Comparison of ENCODE assay signal across 3 cellular contexts in the genomic region with DNA sequence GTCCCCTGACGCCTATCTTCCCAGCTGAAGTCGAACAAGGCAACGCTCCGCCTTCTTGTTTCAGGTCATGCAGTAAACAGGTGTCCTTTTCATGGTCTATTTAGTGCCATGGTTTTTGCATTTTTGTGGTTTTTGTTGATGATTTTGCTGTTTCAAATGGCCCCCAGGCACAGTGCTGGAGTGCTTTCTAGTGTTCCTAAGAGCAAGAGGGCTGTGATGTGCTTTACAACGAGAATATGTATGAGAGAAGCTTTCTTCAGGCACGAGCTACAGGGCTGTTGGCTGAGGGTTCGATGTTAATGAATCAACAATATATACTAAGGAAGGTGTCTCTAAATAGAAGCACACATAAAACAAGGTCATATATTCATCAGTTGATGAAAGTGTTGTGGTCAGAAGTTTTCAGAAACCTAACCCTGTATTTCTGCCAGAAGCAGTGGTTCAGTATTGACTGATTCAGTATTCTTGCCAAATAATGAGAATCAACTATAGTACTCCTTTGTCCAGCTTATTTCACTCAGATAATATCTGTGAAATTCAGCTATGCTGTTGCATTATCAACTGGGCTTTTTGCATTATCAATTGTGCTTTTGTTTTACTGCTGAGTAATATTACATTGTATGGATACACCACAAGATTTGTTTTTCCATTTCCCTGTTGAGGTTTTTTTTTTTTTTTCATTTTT.
TF ChIP-seq lines count a peak whose summit lies in the region.

No MANE protein-coding gene starts in this region.

TF ChIP-seq in liver, 16 proteins besides CTCF, POLR2A, EP300 and RAD21 (continued from another document):
- no peak for TF ChIP-seq NR2F2 (IDR thresholded peaks at IDR 0.05)
- TF ChIP-seq FOXA2 (IDR thresholded peaks at IDR 0.05) = no peak

TF ChIP-seq in HepG2, 621 proteins besides CTCF, POLR2A, EP300 and RAD21:
- TF ChIP-seq, protein P1, sequence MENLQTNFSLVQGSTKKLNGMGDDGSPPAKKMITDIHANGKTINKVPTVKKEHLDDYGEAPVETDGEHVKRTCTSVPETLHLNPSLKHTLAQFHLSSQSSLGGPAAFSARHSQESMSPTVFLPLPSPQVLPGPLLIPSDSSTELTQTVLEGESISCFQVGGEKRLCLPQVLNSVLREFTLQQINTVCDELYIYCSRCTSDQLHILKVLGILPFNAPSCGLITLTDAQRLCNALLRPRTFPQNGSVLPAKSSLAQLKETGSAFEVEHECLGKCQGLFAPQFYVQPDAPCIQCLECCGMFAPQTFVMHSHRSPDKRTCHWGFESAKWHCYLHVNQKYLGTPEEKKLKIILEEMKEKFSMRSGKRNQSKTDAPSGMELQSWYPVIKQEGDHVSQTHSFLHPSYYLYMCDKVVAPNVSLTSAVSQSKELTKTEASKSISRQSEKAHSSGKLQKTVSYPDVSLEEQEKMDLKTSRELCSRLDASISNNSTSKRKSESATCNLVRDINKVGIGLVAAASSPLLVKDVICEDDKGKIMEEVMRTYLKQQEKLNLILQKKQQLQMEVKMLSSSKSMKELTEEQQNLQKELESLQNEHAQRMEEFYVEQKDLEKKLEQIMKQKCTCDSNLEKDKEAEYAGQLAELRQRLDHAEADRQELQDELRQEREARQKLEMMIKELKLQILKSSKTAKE (CRISPR knock-in tag; IDR thresholded peaks at IDR 0.05; ENCODE audit: borderline replicate concordance) = no peak
- TF ChIP-seq HMG20A (CRISPR knock-in tag; IDR thresholded peaks at IDR 0.05; ENCODE audit: borderline replicate concordance) (no peak), TGIF2 (CRISPR knock-in tag; IDR thresholded peaks at IDR 0.05) (no peak), XBP1 (CRISPR knock-in tag; IDR thresholded peaks at IDR 0.05) (no peak), ZSCAN9 (CRISPR knock-in tag; IDR thresholded peaks at IDR 0.05; ENCODE audit: borderline replicate concordance) (no peak), ZNF274 (CRISPR knock-in tag; IDR thresholded peaks at IDR 0.05) (no peak), SMAD3 (CRISPR knock-in tag; IDR thresholded peaks at IDR 0.05) (no peak), HOXA5 (CRISPR knock-in tag; IDR thresholded peaks at IDR 0.05) (no peak), ZFP62 (CRISPR knock-in tag; IDR thresholded peaks at IDR 0.05) (no peak), FOXK2 (IDR thresholded peaks at IDR 0.05) (no peak), PITX1 (CRISPR knock-in tag; IDR thresholded peaks at IDR 0.05) (no peak), MEF2D (CRISPR knock-in tag; IDR thresholded peaks at IDR 0.05) (no peak), FOXM1 (CRISPR knock-in tag; IDR thresholded peaks at IDR 0.05) (no peak)
- TF ChIP-seq, protein P2, sequence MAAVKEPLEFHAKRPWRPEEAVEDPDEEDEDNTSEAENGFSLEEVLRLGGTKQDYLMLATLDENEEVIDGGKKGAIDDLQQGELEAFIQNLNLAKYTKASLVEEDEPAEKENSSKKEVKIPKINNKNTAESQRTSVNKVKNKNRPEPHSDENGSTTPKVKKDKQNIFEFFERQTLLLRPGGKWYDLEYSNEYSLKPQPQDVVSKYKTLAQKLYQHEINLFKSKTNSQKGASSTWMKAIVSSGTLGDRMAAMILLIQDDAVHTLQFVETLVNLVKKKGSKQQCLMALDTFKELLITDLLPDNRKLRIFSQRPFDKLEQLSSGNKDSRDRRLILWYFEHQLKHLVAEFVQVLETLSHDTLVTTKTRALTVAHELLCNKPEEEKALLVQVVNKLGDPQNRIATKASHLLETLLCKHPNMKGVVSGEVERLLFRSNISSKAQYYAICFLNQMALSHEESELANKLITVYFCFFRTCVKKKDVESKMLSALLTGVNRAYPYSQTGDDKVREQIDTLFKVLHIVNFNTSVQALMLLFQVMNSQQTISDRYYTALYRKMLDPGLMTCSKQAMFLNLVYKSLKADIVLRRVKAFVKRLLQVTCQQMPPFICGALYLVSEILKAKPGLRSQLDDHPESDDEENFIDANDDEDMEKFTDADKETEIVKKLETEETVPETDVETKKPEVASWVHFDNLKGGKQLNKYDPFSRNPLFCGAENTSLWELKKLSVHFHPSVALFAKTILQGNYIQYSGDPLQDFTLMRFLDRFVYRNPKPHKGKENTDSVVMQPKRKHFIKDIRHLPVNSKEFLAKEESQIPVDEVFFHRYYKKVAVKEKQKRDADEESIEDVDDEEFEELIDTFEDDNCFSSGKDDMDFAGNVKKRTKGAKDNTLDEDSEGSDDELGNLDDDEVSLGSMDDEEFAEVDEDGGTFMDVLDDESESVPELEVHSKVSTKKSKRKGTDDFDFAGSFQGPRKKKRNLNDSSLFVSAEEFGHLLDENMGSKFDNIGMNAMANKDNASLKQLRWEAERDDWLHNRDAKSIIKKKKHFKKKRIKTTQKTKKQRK (IDR thresholded peaks at IDR 0.05; ENCODE audit: low read length) = no peak
- TF ChIP-seq, protein P3, sequence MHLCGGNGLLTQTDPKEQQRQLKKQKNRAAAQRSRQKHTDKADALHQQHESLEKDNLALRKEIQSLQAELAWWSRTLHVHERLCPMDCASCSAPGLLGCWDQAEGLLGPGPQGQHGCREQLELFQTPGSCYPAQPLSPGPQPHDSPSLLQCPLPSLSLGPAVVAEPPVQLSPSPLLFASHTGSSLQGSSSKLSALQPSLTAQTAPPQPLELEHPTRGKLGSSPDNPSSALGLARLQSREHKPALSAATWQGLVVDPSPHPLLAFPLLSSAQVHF (CRISPR knock-in tag; IDR thresholded peaks at IDR 0.05) = no peak

TF ChIP-seq in WTC11, 78 proteins besides CTCF, POLR2A, EP300 and RAD21 (continued from another document):
- TF ChIP-seq, protein P4, sequence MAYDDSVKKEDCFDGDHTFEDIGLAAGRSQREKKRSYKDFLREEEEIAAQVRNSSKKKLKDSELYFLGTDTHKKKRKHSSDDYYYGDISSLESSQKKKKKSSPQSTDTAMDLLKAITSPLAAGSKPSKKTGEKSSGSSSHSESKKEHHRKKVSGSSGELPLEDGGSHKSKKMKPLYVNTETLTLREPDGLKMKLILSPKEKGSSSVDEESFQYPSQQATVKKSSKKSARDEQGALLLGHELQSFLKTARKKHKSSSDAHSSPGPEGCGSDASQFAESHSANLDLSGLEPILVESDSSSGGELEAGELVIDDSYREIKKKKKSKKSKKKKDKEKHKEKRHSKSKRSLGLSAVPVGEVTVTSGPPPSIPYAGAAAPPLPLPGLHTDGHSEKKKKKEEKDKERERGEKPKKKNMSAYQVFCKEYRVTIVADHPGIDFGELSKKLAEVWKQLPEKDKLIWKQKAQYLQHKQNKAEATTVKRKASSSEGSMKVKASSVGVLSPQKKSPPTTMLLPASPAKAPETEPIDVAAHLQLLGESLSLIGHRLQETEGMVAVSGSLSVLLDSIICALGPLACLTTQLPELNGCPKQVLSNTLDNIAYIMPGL (CRISPR knock-in tag; IDR thresholded peaks at IDR 0.05) = no peak
- no peak for TF ChIP-seq FOXK1 (CRISPR knock-in tag; IDR thresholded peaks at IDR 0.05)
- TF ChIP-seq, protein P5, sequence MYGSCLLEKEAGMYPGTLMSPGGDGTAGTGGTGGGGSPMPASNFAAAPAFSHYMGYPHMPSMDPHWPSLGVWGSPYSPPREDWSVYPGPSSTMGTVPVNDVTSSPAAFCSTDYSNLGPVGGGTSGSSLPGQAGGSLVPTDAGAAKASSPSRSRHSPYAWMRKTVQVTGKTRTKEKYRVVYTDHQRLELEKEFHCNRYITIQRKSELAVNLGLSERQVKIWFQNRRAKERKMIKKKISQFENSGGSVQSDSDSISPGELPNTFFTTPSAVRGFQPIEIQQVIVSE (CRISPR knock-in tag; IDR thresholded peaks at IDR 0.05; ENCODE audit: borderline replicate concordance) = no peak
- TF ChIP-seq, protein P6, sequence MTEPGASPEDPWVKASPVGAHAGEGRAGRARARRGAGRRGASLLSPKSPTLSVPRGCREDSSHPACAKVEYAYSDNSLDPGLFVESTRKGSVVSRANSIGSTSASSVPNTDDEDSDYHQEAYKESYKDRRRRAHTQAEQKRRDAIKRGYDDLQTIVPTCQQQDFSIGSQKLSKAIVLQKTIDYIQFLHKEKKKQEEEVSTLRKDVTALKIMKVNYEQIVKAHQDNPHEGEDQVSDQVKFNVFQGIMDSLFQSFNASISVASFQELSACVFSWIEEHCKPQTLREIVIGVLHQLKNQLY (CRISPR knock-in tag; IDR thresholded peaks at IDR 0.05) = no peak
- no peak for TF ChIP-seq GTF2I (CRISPR knock-in tag; conservative IDR thresholded peaks at IDR 0.05)
- TF ChIP-seq, protein P7, sequence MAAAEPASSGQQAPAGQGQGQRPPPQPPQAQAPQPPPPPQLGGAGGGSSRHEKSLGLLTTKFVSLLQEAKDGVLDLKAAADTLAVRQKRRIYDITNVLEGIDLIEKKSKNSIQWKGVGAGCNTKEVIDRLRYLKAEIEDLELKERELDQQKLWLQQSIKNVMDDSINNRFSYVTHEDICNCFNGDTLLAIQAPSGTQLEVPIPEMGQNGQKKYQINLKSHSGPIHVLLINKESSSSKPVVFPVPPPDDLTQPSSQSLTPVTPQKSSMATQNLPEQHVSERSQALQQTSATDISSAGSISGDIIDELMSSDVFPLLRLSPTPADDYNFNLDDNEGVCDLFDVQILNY (CRISPR knock-in tag; IDR thresholded peaks at IDR 0.05) = no peak
- TF ChIP-seq, protein P8, sequence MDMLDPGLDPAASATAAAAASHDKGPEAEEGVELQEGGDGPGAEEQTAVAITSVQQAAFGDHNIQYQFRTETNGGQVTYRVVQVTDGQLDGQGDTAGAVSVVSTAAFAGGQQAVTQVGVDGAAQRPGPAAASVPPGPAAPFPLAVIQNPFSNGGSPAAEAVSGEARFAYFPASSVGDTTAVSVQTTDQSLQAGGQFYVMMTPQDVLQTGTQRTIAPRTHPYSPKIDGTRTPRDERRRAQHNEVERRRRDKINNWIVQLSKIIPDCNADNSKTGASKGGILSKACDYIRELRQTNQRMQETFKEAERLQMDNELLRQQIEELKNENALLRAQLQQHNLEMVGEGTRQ (CRISPR knock-in tag; IDR thresholded peaks at IDR 0.05) = no peak
- TF ChIP-seq, protein P9, sequence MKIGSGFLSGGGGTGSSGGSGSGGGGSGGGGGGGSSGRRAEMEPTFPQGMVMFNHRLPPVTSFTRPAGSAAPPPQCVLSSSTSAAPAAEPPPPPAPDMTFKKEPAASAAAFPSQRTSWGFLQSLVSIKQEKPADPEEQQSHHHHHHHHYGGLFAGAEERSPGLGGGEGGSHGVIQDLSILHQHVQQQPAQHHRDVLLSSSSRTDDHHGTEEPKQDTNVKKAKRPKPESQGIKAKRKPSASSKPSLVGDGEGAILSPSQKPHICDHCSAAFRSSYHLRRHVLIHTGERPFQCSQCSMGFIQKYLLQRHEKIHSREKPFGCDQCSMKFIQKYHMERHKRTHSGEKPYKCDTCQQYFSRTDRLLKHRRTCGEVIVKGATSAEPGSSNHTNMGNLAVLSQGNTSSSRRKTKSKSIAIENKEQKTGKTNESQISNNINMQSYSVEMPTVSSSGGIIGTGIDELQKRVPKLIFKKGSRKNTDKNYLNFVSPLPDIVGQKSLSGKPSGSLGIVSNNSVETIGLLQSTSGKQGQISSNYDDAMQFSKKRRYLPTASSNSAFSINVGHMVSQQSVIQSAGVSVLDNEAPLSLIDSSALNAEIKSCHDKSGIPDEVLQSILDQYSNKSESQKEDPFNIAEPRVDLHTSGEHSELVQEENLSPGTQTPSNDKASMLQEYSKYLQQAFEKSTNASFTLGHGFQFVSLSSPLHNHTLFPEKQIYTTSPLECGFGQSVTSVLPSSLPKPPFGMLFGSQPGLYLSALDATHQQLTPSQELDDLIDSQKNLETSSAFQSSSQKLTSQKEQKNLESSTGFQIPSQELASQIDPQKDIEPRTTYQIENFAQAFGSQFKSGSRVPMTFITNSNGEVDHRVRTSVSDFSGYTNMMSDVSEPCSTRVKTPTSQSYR (CRISPR knock-in tag; IDR thresholded peaks at IDR 0.05) = no peak
- TF ChIP-seq MXD4 (CRISPR knock-in tag; IDR thresholded peaks at IDR 0.05; ENCODE audit: borderline replicate concordance) = no peak
- no peak for TF ChIP-seq ZNF219 (CRISPR knock-in tag; IDR thresholded peaks at IDR 0.05; ENCODE audit: borderline replicate concordance)
- TF ChIP-seq, protein P10, sequence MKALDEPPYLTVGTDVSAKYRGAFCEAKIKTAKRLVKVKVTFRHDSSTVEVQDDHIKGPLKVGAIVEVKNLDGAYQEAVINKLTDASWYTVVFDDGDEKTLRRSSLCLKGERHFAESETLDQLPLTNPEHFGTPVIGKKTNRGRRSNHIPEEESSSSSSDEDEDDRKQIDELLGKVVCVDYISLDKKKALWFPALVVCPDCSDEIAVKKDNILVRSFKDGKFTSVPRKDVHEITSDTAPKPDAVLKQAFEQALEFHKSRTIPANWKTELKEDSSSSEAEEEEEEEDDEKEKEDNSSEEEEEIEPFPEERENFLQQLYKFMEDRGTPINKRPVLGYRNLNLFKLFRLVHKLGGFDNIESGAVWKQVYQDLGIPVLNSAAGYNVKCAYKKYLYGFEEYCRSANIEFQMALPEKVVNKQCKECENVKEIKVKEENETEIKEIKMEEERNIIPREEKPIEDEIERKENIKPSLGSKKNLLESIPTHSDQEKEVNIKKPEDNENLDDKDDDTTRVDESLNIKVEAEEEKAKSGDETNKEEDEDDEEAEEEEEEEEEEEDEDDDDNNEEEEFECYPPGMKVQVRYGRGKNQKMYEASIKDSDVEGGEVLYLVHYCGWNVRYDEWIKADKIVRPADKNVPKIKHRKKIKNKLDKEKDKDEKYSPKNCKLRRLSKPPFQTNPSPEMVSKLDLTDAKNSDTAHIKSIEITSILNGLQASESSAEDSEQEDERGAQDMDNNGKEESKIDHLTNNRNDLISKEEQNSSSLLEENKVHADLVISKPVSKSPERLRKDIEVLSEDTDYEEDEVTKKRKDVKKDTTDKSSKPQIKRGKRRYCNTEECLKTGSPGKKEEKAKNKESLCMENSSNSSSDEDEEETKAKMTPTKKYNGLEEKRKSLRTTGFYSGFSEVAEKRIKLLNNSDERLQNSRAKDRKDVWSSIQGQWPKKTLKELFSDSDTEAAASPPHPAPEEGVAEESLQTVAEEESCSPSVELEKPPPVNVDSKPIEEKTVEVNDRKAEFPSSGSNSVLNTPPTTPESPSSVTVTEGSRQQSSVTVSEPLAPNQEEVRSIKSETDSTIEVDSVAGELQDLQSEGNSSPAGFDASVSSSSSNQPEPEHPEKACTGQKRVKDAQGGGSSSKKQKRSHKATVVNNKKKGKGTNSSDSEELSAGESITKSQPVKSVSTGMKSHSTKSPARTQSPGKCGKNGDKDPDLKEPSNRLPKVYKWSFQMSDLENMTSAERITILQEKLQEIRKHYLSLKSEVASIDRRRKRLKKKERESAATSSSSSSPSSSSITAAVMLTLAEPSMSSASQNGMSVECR (CRISPR knock-in tag; IDR thresholded peaks at IDR 0.05; ENCODE audit: borderline replicate concordance) = no peak
- no peak for TF ChIP-seq GABPB1 (CRISPR knock-in tag; IDR thresholded peaks at IDR 0.05)
- no peak for TF ChIP-seq FOXJ3 (CRISPR knock-in tag; IDR thresholded peaks at IDR 0.05; ENCODE audit: borderline replicate concordance)
- no peak for TF ChIP-seq SMAD4 (CRISPR knock-in tag; IDR thresholded peaks at IDR 0.05)
- TF ChIP-seq RORB (CRISPR knock-in tag; IDR thresholded peaks at IDR 0.05) = no peak
- no peak for TF ChIP-seq ZNF423 (CRISPR knock-in tag; IDR thresholded peaks at IDR 0.05)
- TF ChIP-seq TCF7 (CRISPR knock-in tag; IDR thresholded peaks at IDR 0.05; ENCODE audit: low read depth) = no peak
